10 cellular contexts compared by ENCODE assay signal in genomic region chr12:92138144-92138543, GRCh38. TPM values are rescaled to one million over a fixed set of nuclear protein-coding genes. Genes with fewer than 3 reads are reported as not detected.
DNase-seq lines count a peak whose midpoint lies in the region; ATAC-seq and TF ChIP-seq lines count a peak whose summit lies in the region.
"Had no signal": no experiment of that assay in that cellular context is flagged by ENCODE, and none has a peak within 500 bp of the region (broad histone marks: within the 10 kb centered on the region; RNA-seq: fewer than 3 reads in every experiment).

No MANE protein-coding gene starts in this region.

- DNase-seq in G401 (ENCODE audit: low spot score) (peak; percentile 42), Panc1 (ENCODE audit: low read depth, low spot score) (no peak), epithelial cell of prostate (ENCODE audit: low read depth, low spot score) (peak; percentile 77), prostate gland (ENCODE audit: low spot score) (no peak), COR-L47 (lab: John Stamatoyannopoulos, UW) (no peak), NCI-H524 (lab: John Stamatoyannopoulos, UW) (no peak)
- DNase-seq: effector CD8-positive, alpha-beta T cell; stimulated activated CD4-positive, alpha-beta T cell treated with anti-CD3 and anti-CD28 coated beads, Interleukin-1b, Interleukin-23, amount 100 ng/mL, for 48 hours had no signal

- H3K9me3 ChIP-seq in Panc1 (ENCODE audit: control insufficient read depth, insufficient read depth, low read depth, low read length) (no peaks in the 10 kb centered on the region), prostate gland (no peaks in the 10 kb centered on the region)

- H3K36me3 ChIP-seq in Panc1 (ENCODE audit: control insufficient read depth, insufficient read depth, low read length) (peaks cover 13% of the 10 kb centered on the region), prostate gland (no peaks in the 10 kb centered on the region)

- TF ChIP-seq POLR2A in prostate gland (IDR thresholded peaks at IDR 0.05), result no peak

- BruUV-seq in Panc1 (replicated peaks; lab: Mats Ljungman, UMichigan), result no TSS peak

- intact Hi-C loops in Panc1 (cut with micrococcal nuclease; ENCODE audit: unreplicated experiment), result loop anchor here (2.0 to 10.0 kb wide), 2 partner anchors 327 to 563 kb away; no protein-coding TSS in a partner anchor
- intact Hi-C loops in prostate gland (cut with DNase I), result no loop called here

- H3K27ac ChIP-seq in Panc1 (ENCODE audit: low read length), result peak overlapping the region; percentile 97
- peak overlapping the region; percentile 98 for H3K27ac ChIP-seq in epithelial cell of prostate
- H3K27ac ChIP-seq in prostate gland, result peak overlapping the region; percentile 13 to 37

- H3K4me3 ChIP-seq in Panc1 (ENCODE audit: low read depth in 2 of 2, low read length in 2 of 2) (peak overlapping the region; percentile 25 to 78; a peak in 2 of 4 replicates), prostate gland (peak overlapping the region; percentile 1 to 77)

- POLR2A ChIA-PET in Panc1 (lab: Charles Lee), result interaction anchor here (2.3 kb wide), 1 partner anchor 7 kb away, joined by 20 read pairs; the partner anchor contains the start of gene BTG1

- H3K27me3 ChIP-seq in Panc1 (ENCODE audit: control insufficient read depth, insufficient read depth, low read length) (no peaks in the 10 kb centered on the region), prostate gland (replicated peaks; ENCODE audit: insufficient read depth) (no peaks in the 10 kb centered on the region)

- no peak for ATAC-seq in Panc1
- ATAC-seq in GM21447 (IDR thresholded peaks at IDR 0.05; ENCODE audit: unreplicated experiment), result no peak
- no peak for ATAC-seq in HG02610 (IDR thresholded peaks at IDR 0.05; ENCODE audit: unreplicated experiment)

- CTCF ChIA-PET in Panc1 (lab: Charles Lee), result no interaction called here

- WGBS in prostate gland, result 50% methylated on average over 1 of the region's 1 CpG

- no peak for TF ChIP-seq CTCF in Panc1 (IDR thresholded peaks at IDR 0.05)
- no peak for TF ChIP-seq CTCF in prostate gland (IDR thresholded peaks at IDR 0.05)

- in situ Hi-C loops in G401 (cut with HindIII; ENCODE audit: low sequenced_read_pairs), result no loop called here
- in situ Hi-C loops in Panc1 (cut with HindIII; ENCODE audit: low pct_unique_long_range_greater_than_20kb, low sequenced_read_pairs), result no loop called here

- peaks cover 91% of the 10 kb centered on the region for H3K4me1 ChIP-seq in Panc1 (ENCODE audit: control insufficient read depth, insufficient read depth, low read length)
- peaks cover 9% of the 10 kb centered on the region for H3K4me1 ChIP-seq in prostate gland (replicated peaks)

RNA-seq across cellular contexts. Expression of gene BTG1, which starts 7.5 kb away (rescaled TPM):
- 0.10 and 0.68 TPM in 2 replicates for total RNA-seq in G401 (2014; rRNA removed; shearing (Covaris generic))
- total RNA-seq in Panc1 (2021; ENCODE audit: unreplicated experiment) (50.0 TPM), prostate gland (10 to 100 TPM; 52.7 to 56.9 TPM)
- 46.9 TPM for polyA plus RNA-seq in Panc1 (2012; ENCODE audit: insufficient read length)

Comparison
In these comparisons a context has a peak if more than half of its experiments do, and no peak if none do; other contexts are left out.
1. DNase-seq: peak in G401 (single experiment) and epithelial cell of prostate (single experiment); none in Panc1 (single experiment), prostate gland (single experiment), COR-L47 (single experiment) and NCI-H524 (0 of 2).
2. H3K27ac ChIP-seq: peak in every context shown above with its lines; median percentile 98 in epithelial cell of prostate; 97 in Panc1; 25 in prostate gland.
3. RNA of gene BTG1, which starts 7.5 kb away (total RNA-seq): 52.7 to 56.9 TPM in prostate gland and 50.0 TPM in Panc1 (single experiment); 0.10 to 0.68 TPM in G401; every median in the first group is over 10 times any median in the second.